14 cellular contexts compared by ENCODE assay signal in genomic region chr6:5766260-5766659, GRCh38.
DNase-seq lines count a peak whose midpoint lies in the region; ATAC-seq and TF ChIP-seq lines count a peak whose summit lies in the region.
"Had no signal": no experiment of that assay in that cellular context is flagged by ENCODE, and none has a peak within 500 bp of the region (broad histone marks: within the 10 kb centered on the region; RNA-seq: fewer than 3 reads in every experiment).

No MANE protein-coding gene starts in this region.

- no peaks in the 10 kb centered on the region for H3K79me1 ChIP-seq in H9 (ENCODE audit: insufficient read depth, low read depth, low read length, poor library complexity, severe bottlenecking)

- TF ChIP-seq CTCF in H9 (conservative IDR thresholded peaks at IDR 0.05) (peak; percentile 65), WTC11 (IDR thresholded peaks at IDR 0.05) (no peak), kidney epithelial cell (IDR thresholded peaks at IDR 0.05; ENCODE audit: insufficient read depth, low read length, poor library complexity, severe bottlenecking) (peak; percentile 7), breast epithelium (IDR thresholded peaks at IDR 0.05) (no peak)

- intact Hi-C loops in breast epithelium (cut with DNase I; ENCODE audit: low total_unique reads): loop anchor here (10.0 kb wide), 1 partner anchor 869 kb away; no protein-coding TSS in a partner anchor

- H3K23ac ChIP-seq in H9 (ENCODE audit: insufficient read length, low read depth, low read length): no peak overlapping the region

- H4K91ac ChIP-seq in H9 (ENCODE audit: insufficient read length, low read depth, low read length): no peak overlapping the region

- H3K27ac Mint-ChIP-seq in H9: 0 out of 7 replicates have a peak overlapping the region, but pooled peaks of 2 of the 3 experiments have one; percentile 2 to 48
- no peak overlapping the region for H3K27ac Mint-ChIP-seq in WTC11
- H3K27ac Mint-ChIP-seq in T-helper 17 cell: no peak overlapping the region
- H3K27ac Mint-ChIP-seq: activated CD4-positive, alpha-beta T cell treated with anti-CD3 and anti-CD28 coated beads, Interleukin-2, amount 10 ng/mL, durations not matched to agents 7 days and 5 days had no signal

- no peak overlapping the region for H3K4ac ChIP-seq in H9 (ENCODE audit: low read depth, low read length)

- DNase-seq in H9 (peak; percentile 30), WTC11 (ENCODE audit: low spot score) (no peak), kidney epithelial cell (ENCODE audit: low read depth) (no peak), breast epithelium (ENCODE audit: low spot score in 2 of 2) (no peak), T-helper 17 cell (no peak), NCI-H526 (lab: John Stamatoyannopoulos, UW) (no peak)
- DNase-seq: activated CD4-positive, alpha-beta T cell treated with anti-CD3 and anti-CD28 coated beads, Interleukin-2, amount 10 ng/mL, durations not matched to agents 7 days and 5 days; activated naive CD4-positive, alpha-beta T cell; NCI-H187 treated with DMSO at 0.1 percent for 48 hours; uterus had no signal

- peaks cover 14% of the 10 kb centered on the region; the same call in 1 of the 2 replicates for H3K36me3 ChIP-seq in BLaER1
- no peaks in the 10 kb centered on the region for H3K36me3 ChIP-seq in kidney epithelial cell (ENCODE audit: control insufficient read depth, insufficient read depth, low read length)
- no peaks in the 10 kb centered on the region for H3K36me3 ChIP-seq in breast epithelium
- H3K36me3 ChIP-seq: uterus had no signal

- H3K27ac ChIP-seq in BLaER1: peak overlapping the region; percentile 93; the same call in 1 of the 2 replicates
- no peak overlapping the region for H3K27ac ChIP-seq in H9 (ENCODE audit: insufficient read length, low read depth, low read length)
- H3K27ac ChIP-seq in breast epithelium: no peak overlapping the region
- H3K27ac ChIP-seq: RWPE1, uterus had no signal

- no peak overlapping the region for H3K4me3 ChIP-seq in BLaER1
- H3K4me3 ChIP-seq in kidney epithelial cell (ENCODE audit: low read depth, low read length): no peak overlapping the region
- H3K4me3 ChIP-seq in breast epithelium: no peak overlapping the region
- H3K4me3 ChIP-seq: skin epidermis, uterus had no signal

- H2AK5ac ChIP-seq in H9 (ENCODE audit: insufficient read length, low read length): no peak overlapping the region

- H3K79me2 ChIP-seq in H9 (ENCODE audit: insufficient read depth, low read length): no peaks in the 10 kb centered on the region

- H3K9me3 Mint-ChIP-seq in H9 (peaks cover 24 to 27% of the 10 kb centered on the region in 2 experiments), WTC11 (peaks cover 28% of the 10 kb centered on the region)

- POLR2A ChIA-PET in WTC11 (lab: Charles Lee): no interaction called here

- H3K4me1 Mint-ChIP-seq in H9 (peaks cover 4 to 10% of the 10 kb centered on the region in 2 experiments; a peak in 3 of 4 replicates), WTC11 (peaks cover 5% of the 10 kb centered on the region), T-helper 17 cell (peaks cover 6% of the 10 kb centered on the region)
- H3K4me1 Mint-ChIP-seq: activated CD4-positive, alpha-beta T cell treated with anti-CD3 and anti-CD28 coated beads, Interleukin-2, amount 10 ng/mL, durations not matched to agents 7 days and 5 days had no signal

- no peak for TF ChIP-seq POLR2A in breast epithelium (IDR thresholded peaks at IDR 0.05)

- H2BK20ac ChIP-seq in H9 (ENCODE audit: low read depth, low read length, poor library complexity, severe bottlenecking): no peak overlapping the region

- H3K4me3 Mint-ChIP-seq in H9 (no peak overlapping the region), WTC11 (no peak overlapping the region), T-helper 17 cell (no peak overlapping the region)
- H3K4me3 Mint-ChIP-seq: activated CD4-positive, alpha-beta T cell treated with anti-CD3 and anti-CD28 coated beads, Interleukin-2, amount 10 ng/mL, durations not matched to agents 7 days and 5 days had no signal

- H3K9me3 ChIP-seq in BLaER1: peaks cover 28% of the 10 kb centered on the region
- H3K9me3 ChIP-seq in H9 (ENCODE audit: control insufficient read depth, low read depth, low read length): no peaks in the 10 kb centered on the region
- H3K9me3 ChIP-seq in breast epithelium: no peaks in the 10 kb centered on the region
- H3K9me3 ChIP-seq in T-helper 17 cell (ENCODE audit: control insufficient read depth, low read length, poor library complexity, severe bottlenecking): no peaks in the 10 kb centered on the region
- H3K9me3 ChIP-seq: uterus had no signal

- H3K27me3 Mint-ChIP-seq in H9 (ENCODE audit: low read depth) (no peaks in the 10 kb centered on the region), WTC11 (ENCODE audit: low read depth) (no peaks in the 10 kb centered on the region), T-helper 17 cell (no peaks in the 10 kb centered on the region)
- H3K27me3 Mint-ChIP-seq: activated CD4-positive, alpha-beta T cell treated with anti-CD3 and anti-CD28 coated beads, Interleukin-2, amount 10 ng/mL, durations not matched to agents 7 days and 5 days had no signal

- H3T11ph ChIP-seq in H9 (ENCODE audit: low read length): no peak overlapping the region

- H3K4me2 ChIP-seq in BLaER1: peak overlapping the region; percentile 93
- H3K4me2 ChIP-seq in H9 (ENCODE audit: insufficient read depth, insufficient read length, low read length): no peak overlapping the region

- H3K56ac ChIP-seq in H9 (ENCODE audit: insufficient read length, low read depth, low read length): no peak overlapping the region

- no peak overlapping the region for H2BK120ac ChIP-seq in H9 (ENCODE audit: low read depth, low read length, poor library complexity, severe bottlenecking)

- H3K4me1 ChIP-seq in BLaER1 (peaks cover 75% of the 10 kb centered on the region), H9 (ENCODE audit: insufficient read depth, low read length) (no peaks in the 10 kb centered on the region), breast epithelium (no peaks in the 10 kb centered on the region)
- H3K4me1 ChIP-seq: uterus had no signal

- no peak overlapping the region for H2AFZ ChIP-seq in H9 (ENCODE audit: low read length)

- H2BK5ac ChIP-seq in H9 (ENCODE audit: insufficient read length, low read length): no peak overlapping the region

- H3K18ac ChIP-seq in H9 (ENCODE audit: insufficient read length, low read depth, low read length): no peak overlapping the region

- H3K36me3 Mint-ChIP-seq in H9 (ENCODE audit: insufficient read depth in 1 of 3, low read depth in 3 of 3) (peaks cover 9 to 21% (median 10%) of the 10 kb centered on the region in 3 experiments), WTC11 (peaks cover 22% of the 10 kb centered on the region), T-helper 17 cell (ENCODE audit: low read depth) (peaks cover 7% of the 10 kb centered on the region)

- H3K23me2 ChIP-seq in H9 (ENCODE audit: insufficient read length, low read depth, low read length, poor library complexity, severe bottlenecking): no peaks in the 10 kb centered on the region

- CTCF ChIA-PET in WTC11 (lab: Charles Lee): interaction anchor here (0.6 to 2.4 kb wide), 4 partner anchors 20 to 337 kb away, joined by 3 to 21 read pairs (median 4); no protein-coding TSS in a partner anchor

- H3K27me3 ChIP-seq in BLaER1 (no peaks in the 10 kb centered on the region), H9 (ENCODE audit: insufficient read depth, low read length) (no peaks in the 10 kb centered on the region), kidney epithelial cell (ENCODE audit: control insufficient read depth, insufficient read depth, low read length) (no peaks in the 10 kb centered on the region), breast epithelium (no peaks in the 10 kb centered on the region)
- H3K27me3 ChIP-seq: uterus had no signal

- H2BK15ac ChIP-seq in H9 (ENCODE audit: low read depth, low read length): no peak overlapping the region

- no peak overlapping the region for H4K5ac ChIP-seq in H9 (ENCODE audit: insufficient read length, low read depth, low read length)

- no peak overlapping the region for H2BK12ac ChIP-seq in H9 (ENCODE audit: insufficient read length, low read depth, low read length)

- H4K8ac ChIP-seq in H9 (replicated peaks; ENCODE audit: insufficient read length, low read depth, low read length): no peak overlapping the region

- H3K9ac ChIP-seq in BLaER1: no peak overlapping the region
- H3K9ac ChIP-seq in H9 (ENCODE audit: extremely low read depth, insufficient read length, low read length): no peak overlapping the region

- no CpG with 5 or more reads among the region's 3 CpGs for WGBS in H9 (ENCODE audit: extremely low coverage, insufficient read length, low lambda C conversion rate)

- H4K20me1 ChIP-seq in BLaER1 (no peaks in the 10 kb centered on the region), H9 (ENCODE audit: control insufficient read depth, insufficient read depth, insufficient read length) (no peaks in the 10 kb centered on the region)

- ATAC-seq in WTC11 (peak; percentile 62), T-helper 17 cell (no peak), HG03196 (IDR thresholded peaks at IDR 0.05; ENCODE audit: unreplicated experiment) (no peak)

- no peak overlapping the region for H3K14ac ChIP-seq in H9 (ENCODE audit: insufficient read depth, low read length)

TF ChIP-seq in WTC11, 78 proteins besides CTCF, POLR2A, EP300 and RAD21 (continues in another document):
- no peak for TF ChIP-seq NR2C2 (CRISPR knock-in tag; IDR thresholded peaks at IDR 0.05)
- no peak for TF ChIP-seq PREB (CRISPR knock-in tag; IDR thresholded peaks at IDR 0.05; ENCODE audit: borderline replicate concordance)
- TF ChIP-seq ETV6 (CRISPR knock-in tag; IDR thresholded peaks at IDR 0.05): no peak
- no peak for TF ChIP-seq USF1 (CRISPR knock-in tag; IDR thresholded peaks at IDR 0.05)

Comparison
In these comparisons a context has a peak if more than half of its experiments do, and no peak if none do; other contexts are left out.
1. H3K27ac Mint-ChIP-seq: peak in H9 (2 of 3); none in WTC11 (single experiment) and T-helper 17 cell (single experiment).
2. CTCF ChIP-seq: peak in H9 (single experiment) and kidney epithelial cell (single experiment); none in WTC11 (single experiment) and breast epithelium (0 of 3).